ENCODE assay signal across 14 cellular contexts in genomic region chr15:58535894-58536293, GRCh38.
"Had no signal": no experiment of that assay in that cellular context is flagged by ENCODE, and none has a peak within 500 bp of the region (broad histone marks: within the 10 kb centered on the region; RNA-seq: fewer than 3 reads in every experiment).

No MANE protein-coding gene starts in this region.

- ATAC-seq: activated naive CD8-positive, alpha-beta T cell treated with anti-CD3 and anti-CD28 coated beads, Interleukin-2, amount 50 U/mL, for 24 hours; activated T-cell treated with anti-CD3 and anti-CD28 coated beads, Interleukin-2, amount 50 U/mL, for 4 hours; naive thymus-derived CD4-positive, alpha-beta T cell had no signal

- H3K4me3 Mint-ChIP-seq: activated naive CD8-positive, alpha-beta T cell treated with anti-CD3 and anti-CD28 coated beads, Interleukin-2, amount 50 U/mL, for 24 hours; activated T-cell treated with anti-CD3 and anti-CD28 coated beads, Interleukin-2, amount 50 U/mL, for 4 hours; naive thymus-derived CD4-positive, alpha-beta T cell had no signal

- H3K9me3 ChIP-seq: ascending aorta, neutrophil, right atrium auricular region, tibial nerve had no signal

- H3K27ac Mint-ChIP-seq: activated naive CD8-positive, alpha-beta T cell treated with anti-CD3 and anti-CD28 coated beads, Interleukin-2, amount 50 U/mL, for 24 hours had no signal

- H3K9me3 Mint-ChIP-seq: activated naive CD8-positive, alpha-beta T cell treated with anti-CD3 and anti-CD28 coated beads, Interleukin-2, amount 50 U/mL, for 24 hours; activated T-cell treated with anti-CD3 and anti-CD28 coated beads, Interleukin-2, amount 50 U/mL, for 4 hours had no signal

- DNase-seq: activated CD4-positive, alpha-beta T cell treated with anti-CD3 and anti-CD28 coated beads for 1 hour; activated CD4-positive, alpha-beta T cell treated with anti-CD3 and anti-CD28 coated beads, Interleukin-2, amount 50 U/mL, for 48 hours; activated gamma-delta T cell treated with Interleukin-2 at 50 U/mL for 16 hours; activated naive CD8-positive, alpha-beta T cell treated with anti-CD3 and anti-CD28 coated beads, Interleukin-2, amount 50 U/mL, for 24 hours; activated T-cell treated with anti-CD3 and anti-CD28 coated beads, Interleukin-2, amount 50 U/mL, for 4 hours; glutamatergic neuron; naive thymus-derived CD4-positive, alpha-beta T cell; posterior cingulate gyrus; small intestine; T-helper 9 cell had no signal

- H3K4me1 Mint-ChIP-seq: activated naive CD8-positive, alpha-beta T cell treated with anti-CD3 and anti-CD28 coated beads, Interleukin-2, amount 50 U/mL, for 24 hours had no signal

- H3K27me3 Mint-ChIP-seq: activated naive CD8-positive, alpha-beta T cell treated with anti-CD3 and anti-CD28 coated beads, Interleukin-2, amount 50 U/mL, for 24 hours had no signal
